In genomic region chr9:113219186-113219936, GRCh38 we compare ENCODE assay signal across 9 cellular contexts. TPM values are rescaled to one million over a fixed set of nuclear protein-coding genes. Genes with fewer than 3 reads are reported as not detected.
DNase-seq lines count a peak whose midpoint lies in the region; ATAC-seq and TF ChIP-seq lines count a peak whose summit lies in the region.
"Had no signal": no experiment of that assay in that cellular context is flagged by ENCODE, and none has a peak within 500 bp of the region (broad histone marks: within the 10 kb centered on the region; RNA-seq: fewer than 3 reads in every experiment).

No MANE protein-coding gene starts in this region.

- ATAC-seq in GM21619 (IDR thresholded peaks at IDR 0.05; ENCODE audit: unreplicated experiment), result peak; percentile 35
- ATAC-seq in stimulated activated memory B cell treated with anti-CD40 and anti-IgM and Interleukin-4, amounts not matched to agents 10 μg/mL and 1 μg/mL and 100 μg/mL, for 72 hours, result peak; percentile 57

- H3K27ac ChIP-seq in dorsolateral prefrontal cortex, result peak overlapping the region in 30 of 59 donors; percentile 1 to 96 (median 37)

- H3K4me1 Mint-ChIP-seq in stimulated activated memory B cell treated with anti-CD40 and anti-IgM and Interleukin-4, amounts not matched to agents 10 μg/mL and 1 μg/mL and 100 μg/mL, for 72 hours, result peaks cover 49% of the 10 kb centered on the region

- H3K27me3 ChIP-seq in dorsolateral prefrontal cortex, result no peaks in the 10 kb centered on the region

- intact Hi-C loops in dorsolateral prefrontal cortex (cut with DNase I), result loop anchor here in 1 of 2 donors (5.0 kb wide), 1 partner anchor 57 kb away; no protein-coding TSS in a partner anchor

- CTCF ChIA-PET in HEK293T (lab: Yijun Ruan, JAX), result no interaction called here

- H3K4me3 Mint-ChIP-seq in stimulated activated memory B cell treated with anti-CD40 and anti-IgM and Interleukin-4, amounts not matched to agents 10 μg/mL and 1 μg/mL and 100 μg/mL, for 72 hours, result peak overlapping the region; percentile 93

- peak overlapping the region; percentile 82 for H3K27ac Mint-ChIP-seq in stimulated activated memory B cell treated with anti-CD40 and anti-IgM and Interleukin-4, amounts not matched to agents 10 μg/mL and 1 μg/mL and 100 μg/mL, for 72 hours

- H3K4me3 ChIP-seq in GM12875 (ENCODE audit: low read depth, low read length) (peak overlapping the region; percentile 31), dorsolateral prefrontal cortex (peak overlapping the region in 45 of 59 donors; percentile 2 to 99 (median 84))
- H3K4me3 ChIP-seq: lung had no signal

- POLR2A ChIA-PET in HEK293T (lab: Yijun Ruan, JAX), result interaction anchor here (2.7 kb wide), 1 partner anchor 69 kb away, joined by 18 read pairs; the partner anchor contains the start of gene SLC31A2

- TF ChIP-seq CTCF in GM12875 (IDR thresholded peaks at IDR 0.05; ENCODE audit: borderline replicate concordance, insufficient read depth, low read depth, low read length) (no peak), dorsolateral prefrontal cortex (IDR thresholded peaks at IDR 0.05 in 54 of 56, conservative IDR thresholded peaks at IDR 0.05 in 2 of 56; ENCODE audit: low read depth in 1 of 56, partially characterized antibody in 56 of 56) (no peak)

- peak; percentile 80 for DNase-seq in Kasumi-1 (lab: John Stamatoyannopoulos, UW)
- DNase-seq in dorsolateral prefrontal cortex, result no peak
- DNase-seq in activated CD4-positive, alpha-beta T cell treated with anti-CD3 and anti-CD28 coated beads for 1 hour, result no peak
- DNase-seq in HEK293T (ENCODE audit: extremely low spot score), result no peak
- DNase-seq in NCI-H2107 (lab: John Stamatoyannopoulos, UW), result no peak

- H3K36me3 Mint-ChIP-seq in stimulated activated memory B cell treated with anti-CD40 and anti-IgM and Interleukin-4, amounts not matched to agents 10 μg/mL and 1 μg/mL and 100 μg/mL, for 72 hours, result peaks cover 9% of the 10 kb centered on the region

- no peaks in the 10 kb centered on the region for H3K27me3 Mint-ChIP-seq in stimulated activated memory B cell treated with anti-CD40 and anti-IgM and Interleukin-4, amounts not matched to agents 10 μg/mL and 1 μg/mL and 100 μg/mL, for 72 hours

- H3K9me3 Mint-ChIP-seq in stimulated activated memory B cell treated with anti-CD40 and anti-IgM and Interleukin-4, amounts not matched to agents 10 μg/mL and 1 μg/mL and 100 μg/mL, for 72 hours, result no peaks in the 10 kb centered on the region

TF ChIP-seq in HEK293T, 16 proteins besides CTCF, POLR2A, EP300 and RAD21:
- no peak for TF ChIP-seq PKNOX1 (IDR thresholded peaks at IDR 0.05)
- no peak for TF ChIP-seq SP1 (IDR thresholded peaks at IDR 0.05)
- no peak for TF ChIP-seq FOXA1 (IDR thresholded peaks at IDR 0.05)
- TF ChIP-seq FOXK2 (IDR thresholded peaks at IDR 0.05), result no peak
TF ChIP-seq in HEK293T: peak in this region for 0.

RNA-seq across cellular contexts. Expression of gene FKBP15, which starts 1.7 kb away (rescaled TPM):
- 10 to 100 TPM; 23.3 to 39.3 (median 31.2) TPM for total RNA-seq in dorsolateral prefrontal cortex

RNA-seq across cellular contexts. Expression of gene SLC31A1, which starts 2.0 kb away (rescaled TPM):
- total RNA-seq in dorsolateral prefrontal cortex, result 10 to 100 TPM in 119 of 120 experiments, 1 to 10 TPM in 1; 9.4 to 18.3 (median 13.9) TPM

RNA-seq across cellular contexts. Expression of gene CDC26, which starts 56.0 kb away (rescaled TPM):
- total RNA-seq in dorsolateral prefrontal cortex, result 10 to 100 TPM; 12.2 to 29.9 (median 18.8) TPM

RNA-seq across cellular contexts. Expression of gene PRPF4, which starts 56.1 kb away (rescaled TPM):
- total RNA-seq in dorsolateral prefrontal cortex, result 10 to 100 TPM; 10.2 to 24.7 (median 17.8) TPM

Comparison
In these comparisons a context has a peak if more than half of its experiments do, and no peak if none do; other contexts are left out.
1. DNase-seq: peak in Kasumi-1 (2 of 2); none in dorsolateral prefrontal cortex (0 of 10), activated CD4-positive, alpha-beta T cell treated with anti-CD3 and anti-CD28 coated beads for 1 hour (single experiment), HEK293T (single experiment) and NCI-H2107 (single experiment).